8 cellular contexts compared by ENCODE assay signal in genomic region chr5:75336625-75337336, GRCh38. TPM values are rescaled to one million over a fixed set of nuclear protein-coding genes. Genes with fewer than 3 reads are reported as not detected.
A peak's percentile ranks its signal among the peaks of the same experiment; 100 is the strongest.
DNase-seq lines count a peak whose midpoint lies in the region; ATAC-seq lines count a peak whose summit lies in the region.

Gene HMGCR, plus strand, starts transcription at chr5:75337220. Its CDS starts 5,386 bp downstream, at chr5:75342606.

- H3K4me1 ChIP-seq in effector memory CD4-positive, alpha-beta T cell (ENCODE audit: control insufficient read depth, insufficient read depth, low read length, poor library complexity, severe bottlenecking): peaks cover 4% of the 10 kb centered on the region

- H3K27me3 ChIP-seq in effector memory CD4-positive, alpha-beta T cell (replicated peaks; ENCODE audit: control insufficient read depth, insufficient read depth, low read length, poor library complexity, severe bottlenecking): no peaks in the 10 kb centered on the region

- H3K36me3 ChIP-seq in effector memory CD4-positive, alpha-beta T cell (ENCODE audit: control insufficient read depth, insufficient read depth, low read length): peaks cover 3% of the 10 kb centered on the region

- ATAC-seq in GM19467 (IDR thresholded peaks at IDR 0.05; ENCODE audit: unreplicated experiment): peak; percentile 99

- H3K9me3 ChIP-seq in effector memory CD4-positive, alpha-beta T cell (ENCODE audit: control insufficient read depth, low read length): no peaks in the 10 kb centered on the region

- peak within 1 kb of the TSS; percentile 72 for H3K27ac ChIP-seq in effector memory CD4-positive, alpha-beta T cell (ENCODE audit: insufficient read depth, low read length, poor library complexity, severe bottlenecking)

- DNase-seq in COLO668 (lab: John Stamatoyannopoulos, UW; ENCODE audit: unreplicated experiment): peak; percentile 95
- DNase-seq in HS-27A (ENCODE audit: low read depth): peak; percentile 85
- DNase-seq in NK-92 (lab: John Stamatoyannopoulos, UW; ENCODE audit: unreplicated experiment): peak; percentile 95
- peak; percentile 95 for DNase-seq in activated CD8-positive, alpha-beta memory T cell treated with anti-CD3 and anti-CD28 coated beads for 24 hours
- peak; percentile 94 to 97 (median 96) for DNase-seq in effector memory CD4-positive, alpha-beta T cell
- DNase-seq in lung microvascular endothelial cell (ENCODE audit: low read depth in 2 of 2): peak; percentile 100
- DNase-seq in stimulated activated CD8-positive, alpha-beta memory T cell treated with anti-CD3 and anti-CD28 coated beads, Interleukin-12 subunit alpha, Interleukin-12 subunit beta, amount 100 ng/mL, for 1 hour (ENCODE audit: low read depth): peak; percentile 95

- peak within 1 kb of the TSS; percentile 95 for H3K4me3 ChIP-seq in effector memory CD4-positive, alpha-beta T cell (ENCODE audit: insufficient read depth, low read depth, low read length, poor library complexity, severe bottlenecking)

RNA-seq across cellular contexts. Expression of gene HMGCR, which starts in this region (rescaled TPM):
- 54.9 and 90.5 TPM in 2 replicates for total RNA-seq in lung microvascular endothelial cell

Comparison
In these comparisons a context has a peak if more than half of its experiments do, and no peak if none do; other contexts are left out.
1. Peak in every context shown above with its lines: DNase-seq, ATAC-seq, H3K4me3 ChIP-seq and H3K27ac ChIP-seq.